ENCODE assay signal across 1 cellular context in genomic region chr22:31399211-31400022, GRCh38.
TF ChIP-seq lines count a peak whose summit lies in the region.

DRG1 (plus strand) TSS chr22:31399604; CDS start chr22:31399684, 80 bp downstream.

TF ChIP-seq in K562, 482 proteins besides CTCF, POLR2A, EP300 and RAD21 (continued from another document and continues in another):
- TF ChIP-seq TSHZ1 (CRISPR knock-in tag; IDR thresholded peaks at IDR 0.05) (no peak), THRA (IDR thresholded peaks at IDR 0.05) (no peak), ZNF445 (CRISPR knock-in tag; IDR thresholded peaks at IDR 0.05; ENCODE audit: low read depth) (no peak), ZNF280B (CRISPR knock-in tag; IDR thresholded peaks at IDR 0.05) (no peak), SRF (CRISPR knock-in tag; IDR thresholded peaks at IDR 0.05) (no peak), ZNF41 (CRISPR knock-in tag; conservative IDR thresholded peaks at IDR 0.05) (0 out of 2 replicates have a peak, but pooled peaks have one; percentile 20), HSF4 (CRISPR knock-in tag; IDR thresholded peaks at IDR 0.05; ENCODE audit: borderline replicate concordance) (no peak), ZFP36 (IDR thresholded peaks at IDR 0.05; ENCODE audit: low read depth, low read length, partially characterized antibody) (no peak), DIDO1 (tag; IDR thresholded peaks at IDR 0.05; ENCODE audit: low read depth) (no peak), RFX5 (IDR thresholded peaks at IDR 0.05; ENCODE audit: low read depth, low read length) (no peak), RBM22 (IDR thresholded peaks at IDR 0.05; ENCODE audit: low read depth, low read length, poor library complexity, severe bottlenecking) (no peak), BHLHE40 (IDR thresholded peaks at IDR 0.05; ENCODE audit: low read length) (peak; percentile 51), KDM4B (IDR thresholded peaks at IDR 0.05; ENCODE audit: borderline replicate concordance in 2 of 2, low read depth in 1 of 2) (peak in 1 of 2 experiments; percentile 48; a peak in 1 of 4 replicates), IRF9 (tag; IDR thresholded peaks at IDR 0.05) (no peak), ZNF354B (CRISPR knock-in tag; IDR thresholded peaks at IDR 0.05) (no peak), E2F6 (IDR thresholded peaks at IDR 0.05; ENCODE audit: borderline replicate concordance in 1 of 2, extremely low read depth in 1 of 2, insufficient read depth in 1 of 2, insufficient read length in 1 of 2, low read depth in 1 of 2, low read length in 1 of 2, poor library complexity in 1 of 2, severe bottlenecking in 1 of 2) (peak; percentile 42 to 70), POLR2B (IDR thresholded peaks at IDR 0.05; ENCODE audit: low read depth, partially characterized antibody) (peak; percentile 91), NRF1 (conservative IDR thresholded peaks at IDR 0.05 in 1 of 2, IDR thresholded peaks at IDR 0.05 in 1 of 2) (peak; percentile 88 to 91), PATZ1 (CRISPR knock-in tag; IDR thresholded peaks at IDR 0.05; ENCODE audit: borderline replicate concordance) (no peak), PURB (CRISPR knock-in tag; IDR thresholded peaks at IDR 0.05; ENCODE audit: low read depth) (no peak), LARP7 (IDR thresholded peaks at IDR 0.05) (no peak), SMAD3 (CRISPR knock-in tag; conservative IDR thresholded peaks at IDR 0.05) (no peak), ZBTB34 (CRISPR knock-in tag; IDR thresholded peaks at IDR 0.05) (no peak), ZNF766 (CRISPR knock-in tag; conservative IDR thresholded peaks at IDR 0.05) (no peak), PRMT5 (CRISPR knock-in tag; IDR thresholded peaks at IDR 0.05) (no peak), IRF2 (CRISPR knock-in tag; IDR thresholded peaks at IDR 0.05) (no peak), HNRNPL (IDR thresholded peaks at IDR 0.05; ENCODE audit: low read depth, low read length) (no peak), CEBPB (tag; IDR thresholded peaks at IDR 0.05) (no peak), RNF2 (IDR thresholded peaks at IDR 0.05) (0 out of 2 replicates have a peak, but pooled peaks have one; percentile 17), SREBF2 (CRISPR knock-in tag; IDR thresholded peaks at IDR 0.05) (no peak), NCOA6 (IDR thresholded peaks at IDR 0.05) (no peak), ELF4 (CRISPR knock-in tag; IDR thresholded peaks at IDR 0.05) (no peak), U2AF2 (optimal IDR thresholded peaks at IDR 0.05; ENCODE audit: low read depth, low read length) (no peak), NFE2 (IDR thresholded peaks at IDR 0.05; ENCODE audit: low read depth) (no peak), PREB (CRISPR knock-in tag; IDR thresholded peaks at IDR 0.05) (no peak), CEBPZ (IDR thresholded peaks at IDR 0.05; ENCODE audit: borderline replicate concordance, low read depth, low read length) (no peak), ASH1L (IDR thresholded peaks at IDR 0.05; ENCODE audit: borderline replicate concordance, low read depth, partially characterized antibody) (no peak), TEAD2 (tag; IDR thresholded peaks at IDR 0.05) (no peak), AFF1 (IDR thresholded peaks at IDR 0.05; ENCODE audit: low read depth in 1 of 2, partially characterized antibody in 2 of 2) (no peak), RBM34 (IDR thresholded peaks at IDR 0.05; ENCODE audit: borderline replicate concordance, insufficient read depth, low read length) (no peak), ZKSCAN8 (CRISPR knock-in tag; IDR thresholded peaks at IDR 0.05) (no peak), TCF3 (CRISPR knock-in tag; IDR thresholded peaks at IDR 0.05) (no peak)
